ENCODE assay signal across 8 cellular contexts in genomic region chr15:63870403-63871209, GRCh38. TPM values are rescaled to one million over a fixed set of nuclear protein-coding genes. Genes with fewer than 3 reads are reported as not detected.
A peak's percentile ranks its signal among the peaks of the same experiment; 100 is the strongest.
DNase-seq lines count a peak whose midpoint lies in the region; ATAC-seq and TF ChIP-seq lines count a peak whose summit lies in the region.

No MANE protein-coding gene starts in this region.

- no peak for TF ChIP-seq CTCF in HEK293 (tag by site-specific recombination; IDR thresholded peaks at IDR 0.05)
- TF ChIP-seq CTCF in foreskin fibroblast (IDR thresholded peaks at IDR 0.05; ENCODE audit: low read depth, low read length): no peak
- TF ChIP-seq CTCF in gastrocnemius medialis (IDR thresholded peaks at IDR 0.05 in 4 of 5, conservative IDR thresholded peaks at IDR 0.05 in 1 of 5): no peak

- H3K4me3 ChIP-seq in HEK293 (ENCODE audit: low read depth, low read length) (no peak overlapping the region), foreskin fibroblast (ENCODE audit: low read depth in 1 of 2, low read length in 2 of 2) (no peak overlapping the region), gastrocnemius medialis (no peak overlapping the region)

- H3K9me3 ChIP-seq in HEK293 (ENCODE audit: control insufficient read depth, insufficient read depth, low read depth, low read length) (no peaks in the 10 kb centered on the region), gastrocnemius medialis (no peaks in the 10 kb centered on the region)

- ATAC-seq in gastrocnemius medialis (peak; percentile 63 to 67), GM19035 (IDR thresholded peaks at IDR 0.05; ENCODE audit: unreplicated experiment) (no peak), HG02852 (IDR thresholded peaks at IDR 0.05; ENCODE audit: unreplicated experiment) (no peak)

- peak; percentile 28 for DNase-seq in SW480 (ENCODE audit: low spot score)
- DNase-seq in foreskin fibroblast: peak; percentile 71 to 89
- peak; percentile 16 to 41 for DNase-seq in gastrocnemius medialis
- DNase-seq in effector CD8-positive, alpha-beta T cell (lab: John Stamatoyannopoulos, UW): no peak
- DNase-seq in NCI-H345 (lab: John Stamatoyannopoulos, UW): no peak

- H3K27ac ChIP-seq in HEK293 (ENCODE audit: extremely low read depth, low read depth, low read length): no peak overlapping the region
- no peak overlapping the region for H3K27ac ChIP-seq in gastrocnemius medialis

- no peaks in the 10 kb centered on the region for H3K36me3 ChIP-seq in HEK293 (ENCODE audit: control insufficient read depth in 2 of 2, insufficient read depth in 1 of 2, low read length in 2 of 2)
- H3K36me3 ChIP-seq in gastrocnemius medialis: no peaks in the 10 kb centered on the region

- intact Hi-C loops in gastrocnemius medialis (cut with DNase I; ENCODE audit: low total_unique reads): no loop called here

- CTCF ChIA-PET in HEK293 (lab: Yijun Ruan, JAX): interaction anchor here (0.6 to 0.9 kb wide), 3 partner anchors 260 to 1565 kb away, joined by 4 to 5 read pairs (median 4); no protein-coding TSS in a partner anchor

- TF ChIP-seq POLR2A in gastrocnemius medialis (IDR thresholded peaks at IDR 0.05): no peak

- H3K4me1 ChIP-seq in HEK293 (ENCODE audit: control insufficient read depth, insufficient read depth, low read length): no peaks in the 10 kb centered on the region
- H3K4me1 ChIP-seq in gastrocnemius medialis: peaks cover 8% of the 10 kb centered on the region in 2 donors

- in situ Hi-C loops in gastrocnemius medialis (cut with MboI; ENCODE audit: low sequenced_read_pairs in 4 of 4): no loop called here

- POLR2A ChIA-PET in HEK293 (lab: Yijun Ruan, JAX): interaction anchor here (0.9 kb wide), 1 partner anchor 38 kb away, joined by 3 read pairs; no protein-coding TSS in a partner anchor

- H3K27me3 ChIP-seq in gastrocnemius medialis: no peaks in the 10 kb centered on the region

TF ChIP-seq in HEK293, 187 proteins besides CTCF, POLR2A, EP300 and RAD21:
- no peak for TF ChIP-seq ZNF785 (tag by site-specific recombination; IDR thresholded peaks at IDR 0.05)
- TF ChIP-seq ZNF112 (tag by site-specific recombination; IDR thresholded peaks at IDR 0.05): no peak
- 0 out of 2 replicates have a peak, but pooled peaks have one; percentile 25 for TF ChIP-seq ZBTB6 (tag by site-specific recombination; IDR thresholded peaks at IDR 0.05)
- peak; percentile 64 for TF ChIP-seq ZBTB17 (tag by site-specific recombination; IDR thresholded peaks at IDR 0.05)
- no peak for TF ChIP-seq ZBTB21 (tag by site-specific recombination; IDR thresholded peaks at IDR 0.05)
- no peak for TF ChIP-seq YY2 (tag by site-specific recombination; IDR thresholded peaks at IDR 0.05)
- no peak for TF ChIP-seq ZNF768 (tag by site-specific recombination; IDR thresholded peaks at IDR 0.05)
- no peak for TF ChIP-seq ZNF324 (tag by site-specific recombination; IDR thresholded peaks at IDR 0.05)
- no peak for TF ChIP-seq ZNF621 (tag by site-specific recombination; IDR thresholded peaks at IDR 0.05)
- TF ChIP-seq KLF1 (tag by site-specific recombination; IDR thresholded peaks at IDR 0.05): no peak
- TF ChIP-seq ZNF248 (tag by site-specific recombination; IDR thresholded peaks at IDR 0.05): no peak
- TF ChIP-seq REST (tag by site-specific recombination; IDR thresholded peaks at IDR 0.05): peak; percentile 97
- TF ChIP-seq HIC1 (tag by site-specific recombination; IDR thresholded peaks at IDR 0.05): no peak
- TF ChIP-seq AEBP2 (tag by site-specific recombination; IDR thresholded peaks at IDR 0.05; ENCODE audit: borderline replicate concordance): no peak
- no peak for TF ChIP-seq ZNF513 (tag by site-specific recombination; IDR thresholded peaks at IDR 0.05)
- TF ChIP-seq SCRT2 (tag by site-specific recombination; IDR thresholded peaks at IDR 0.05): no peak
- no peak for TF ChIP-seq ZNF366 (tag by site-specific recombination; conservative IDR thresholded peaks at IDR 0.05)

RNA-seq across cellular contexts. Expression of gene HERC1, which starts 36.9 kb away (rescaled TPM):
- total RNA-seq in gastrocnemius medialis: 100 to 1,000 TPM in 3 of 4 donors, 10 to 100 TPM in 1; 70.0 to 141 (median 114) TPM

Comparison
In these comparisons a context has a peak if more than half of its experiments do, and no peak if none do; other contexts are left out.
1. DNase-seq: peak in SW480 (single experiment), foreskin fibroblast (2 of 2) and gastrocnemius medialis (2 of 2); none in effector CD8-positive, alpha-beta T cell (single experiment) and NCI-H345 (single experiment).
2. ATAC-seq: peak in gastrocnemius medialis (2 of 2); none in GM19035 (single experiment) and HG02852 (single experiment).